ENCODE assay signal across 20 cellular contexts in genomic region chr11:112241486-112241885, GRCh38. TPM values are rescaled to one million over a fixed set of nuclear protein-coding genes. Genes with fewer than 3 reads are reported as not detected.
DNase-seq lines count a peak whose midpoint lies in the region; ATAC-seq, FAIRE-seq and TF ChIP-seq lines count a peak whose summit lies in the region.
"Had no signal": no experiment of that assay in that cellular context is flagged by ENCODE, and none has a peak within 500 bp of the region (broad histone marks: within the 10 kb centered on the region; RNA-seq: fewer than 3 reads in every experiment).

No MANE protein-coding gene starts in this region.

- TF ChIP-seq CTCF in PC-3 (conservative IDR thresholded peaks at IDR 0.05; ENCODE audit: low read depth, low read length) = no peak
- TF ChIP-seq CTCF in psoas muscle (IDR thresholded peaks at IDR 0.05) = no peak

- H2BK120ac ChIP-seq in trophoblast cell (ENCODE audit: insufficient read depth, low read length, poor library complexity) = no peak overlapping the region

- H3K4me1 ChIP-seq in PC-3 (ENCODE audit: insufficient read depth, low read length) = peaks cover 1% of the 10 kb centered on the region
- peaks cover 0 to 8% of the 10 kb centered on the region in 2 experiments for H3K4me1 ChIP-seq in trophoblast cell (ENCODE audit: control insufficient read depth in 1 of 2, insufficient read depth in 2 of 2, low read length in 2 of 2)
- no peaks in the 10 kb centered on the region for H3K4me1 ChIP-seq in psoas muscle
- H3K4me1 ChIP-seq: BLaER1 treated with 17β-estradiol and CSF1 and Interleukin-3, amounts not matched to agents 10 nM and 100 nM had no signal

- H4K8ac ChIP-seq in trophoblast cell (ENCODE audit: low read depth, low read length) = no peak overlapping the region

- peak; percentile 60 for DNase-seq in AG20443 (ENCODE audit: low spot score)
- DNase-seq in PC-3 = peak; percentile 58
- peak; percentile 95 for DNase-seq in fibroblast of peridontal ligament (ENCODE audit: extremely low read depth)
- peak; percentile 28 to 78 for DNase-seq in trophoblast cell
- no peak for DNase-seq in GM19239 (ENCODE audit: insufficient read length, low spot score)
- no peak for DNase-seq in psoas muscle
- no peak for DNase-seq in stimulated activated CD4-positive, alpha-beta T cell treated with anti-CD3 and anti-CD28 coated beads, Interleukin-4, amount 100 ng/mL, for 1 hour
- DNase-seq: activated CD8-positive, alpha-beta memory T cell treated with anti-CD3 and anti-CD28 coated beads, Interleukin-2, amount 50 U/mL, for 4 hours; H9; mesendoderm; NCI-H1694; NCI-H69; ovary; RPMI8226; T-helper 17 cell had no signal

- intact Hi-C loops in PC-3 (cut with micrococcal nuclease) (no loop called here), psoas muscle (cut with DNase I) (no loop called here)

- H4K91ac ChIP-seq in trophoblast cell (ENCODE audit: low read depth, low read length) = no peak overlapping the region

- CTCF ChIA-PET in PC-3 (lab: Charles Lee) = interaction anchor here (0.6 kb wide), 1 partner anchor 38 kb away, joined by 10 read pairs; no protein-coding TSS in a partner anchor

- no peak for FAIRE-seq in GM19239 (lab: Jason Lieb, UNC)

- H3K4ac ChIP-seq in trophoblast cell (ENCODE audit: low read depth, low read length) = no peak overlapping the region

- no peaks in the 10 kb centered on the region for H3K9me2 ChIP-seq in PC-3 (replicated peaks; ENCODE audit: low read length)

- H2BK12ac ChIP-seq in trophoblast cell (ENCODE audit: low read length) = no peak overlapping the region

- H3K36me3 ChIP-seq in PC-3 (ENCODE audit: low read depth, low read length) (peaks cover 15% of the 10 kb centered on the region), trophoblast cell (ENCODE audit: control insufficient read depth in 1 of 2, insufficient read depth in 2 of 2, low read length in 2 of 2) (peaks cover 21 to 34% of the 10 kb centered on the region in 2 experiments), psoas muscle (ENCODE audit: insufficient read depth in 1 of 2, low read depth in 1 of 2) (peaks cover 3 to 45% of the 10 kb centered on the region in 2 donors)
- H3K36me3 ChIP-seq: ovary had no signal

- H3K18ac ChIP-seq in trophoblast cell (ENCODE audit: low read length) = no peak overlapping the region

- no peak overlapping the region for H2BK5ac ChIP-seq in trophoblast cell (ENCODE audit: low read depth, low read length, poor library complexity)

- ATAC-seq in PC-3 = peak; percentile 24; the same call in 1 of the 2 replicates
- ATAC-seq in psoas muscle = no peak
- ATAC-seq in activated CD4-positive, CD25-positive, alpha-beta regulatory T cell treated with anti-CD3 and anti-CD28 coated beads, Interleukin-2, amount 50 U/mL, for 24 hours = no peak
- ATAC-seq: T-helper 17 cell had no signal

- H2AK5ac ChIP-seq in trophoblast cell (ENCODE audit: low read length) = no peak overlapping the region

- no peaks in the 10 kb centered on the region for H4K20me1 ChIP-seq in PC-3 (ENCODE audit: low read length)

- H4K12ac ChIP-seq in trophoblast cell (ENCODE audit: low read depth, low read length) = no peak overlapping the region

- H3K23ac ChIP-seq in trophoblast cell (ENCODE audit: low read length) = no peak overlapping the region

- no peaks in the 10 kb centered on the region for H3K9me3 ChIP-seq in PC-3 (ENCODE audit: low read length)
- H3K9me3 ChIP-seq in trophoblast cell (ENCODE audit: insufficient read depth, low read depth, low read length) = peaks cover 5% of the 10 kb centered on the region
- H3K9me3 ChIP-seq in psoas muscle = no peaks in the 10 kb centered on the region
- H3K9me3 ChIP-seq: ovary had no signal

- no peaks in the 10 kb centered on the region for H3F3A ChIP-seq in PC-3 (ENCODE audit: low read length, unreplicated experiment)

- no peak overlapping the region for H3K27ac ChIP-seq in PC-3 (ENCODE audit: low read length)
- H3K27ac ChIP-seq in trophoblast cell (ENCODE audit: low read depth, low read length) = peak overlapping the region; percentile 57
- no peak overlapping the region for H3K27ac ChIP-seq in psoas muscle
- H3K27ac ChIP-seq: BLaER1 treated with 17β-estradiol and CSF1 and Interleukin-3, amounts not matched to agents 10 nM and 100 nM; HL-60; ovary had no signal

- WGBS in trophoblast cell (ENCODE audit: extremely low coverage, insufficient coverage, insufficient read length) = no CpG with 5 or more reads among the region's 3 CpGs
- WGBS in psoas muscle, 3 donors = 72 to 89% (median 84%) methylated on average over 3 of the region's 3 CpGs

- H3K4me3 ChIP-seq in PC-3 (ENCODE audit: low read length) (no peak overlapping the region), trophoblast cell (ENCODE audit: low read depth, low read length) (no peak overlapping the region), psoas muscle (no peak overlapping the region)
- H3K4me3 ChIP-seq: BLaER1 treated with 17β-estradiol and CSF1 and Interleukin-3, amounts not matched to agents 10 nM and 100 nM; ovary had no signal

- POLR2A ChIA-PET in PC-3 (lab: Charles Lee; ENCODE audit: unreplicated experiment) = no interaction called here

- no peak overlapping the region for H3K4me2 ChIP-seq in PC-3 (ENCODE audit: low read length)
- H3K4me2 ChIP-seq in trophoblast cell (ENCODE audit: low read length) = no peak overlapping the region
- H3K4me2 ChIP-seq: BLaER1 treated with 17β-estradiol and CSF1 and Interleukin-3, amounts not matched to agents 10 nM and 100 nM had no signal

- no TSS peak for BruUV-seq in PC-3 (replicated peaks; lab: Mats Ljungman, UMichigan)

- no peak overlapping the region for H3K14ac ChIP-seq in trophoblast cell (ENCODE audit: low read length)

- H2AFZ ChIP-seq in PC-3 (ENCODE audit: low read length) = no peak overlapping the region
- H2AFZ ChIP-seq in trophoblast cell (ENCODE audit: insufficient read depth, low read length, poor library complexity) = no peak overlapping the region

- H3K27me3 ChIP-seq in PC-3 (ENCODE audit: low read length) (no peaks in the 10 kb centered on the region), trophoblast cell (ENCODE audit: insufficient read depth, low read length) (no peaks in the 10 kb centered on the region), psoas muscle (ENCODE audit: insufficient read depth in 3 of 3, low read length in 2 of 3) (no peaks in the 10 kb centered on the region)
- H3K27me3 ChIP-seq: BLaER1 treated with 17β-estradiol and CSF1 and Interleukin-3, amounts not matched to agents 10 nM and 100 nM; ovary had no signal

- H3K79me2 ChIP-seq in PC-3 (ENCODE audit: low read length) = no peaks in the 10 kb centered on the region
- no peaks in the 10 kb centered on the region for H3K79me2 ChIP-seq in trophoblast cell (ENCODE audit: control insufficient read depth, insufficient read depth, low read length, poor library complexity)

- peaks cover 9% of the 10 kb centered on the region for H3K79me1 ChIP-seq in trophoblast cell (ENCODE audit: low read length)

- H3K9ac ChIP-seq in PC-3 (ENCODE audit: low read length) (no peak overlapping the region), trophoblast cell (ENCODE audit: low read length) (no peak overlapping the region)
- H3K9ac ChIP-seq: BLaER1 treated with 17β-estradiol and CSF1 and Interleukin-3, amounts not matched to agents 10 nM and 100 nM had no signal

RNA-seq across cellular contexts. Expression of gene PTS, which starts 15.3 kb away (rescaled TPM):
- 53.0 and 77.4 TPM in 2 replicates for total RNA-seq in PC-3 (2014; rRNA removed)
- 139 and 148 TPM in 2 replicates for polyA plus RNA-seq in trophoblast cell (2013)
- 10 to 100 TPM; 26.5 to 47.8 (median 43.7) TPM for total RNA-seq in psoas muscle
- polyA plus RNA-seq in psoas muscle = 10 to 100 TPM; 59.0 to 83.6 (median 71.6) TPM

RNA-seq across cellular contexts. Expression of gene PLET1, which starts 19.2 kb away (rescaled TPM):
- 0.26 TPM in 1 of 2 replicates, not detected in the other for total RNA-seq in PC-3 (2014; rRNA removed)
- polyA plus RNA-seq in trophoblast cell (2013) = 0.07 and 0.11 TPM in 2 replicates
- total RNA-seq in psoas muscle = not detected
- polyA plus RNA-seq in psoas muscle = not detected
- total RNA-seq: Daoy, H9, ovary, T-helper 17 cell had no signal
- polyA plus RNA-seq: esophagus, ovary had no signal

Comparison
In these comparisons a context has a peak if more than half of its experiments do, and no peak if none do; other contexts are left out.
1. DNase-seq: peak in AG20443 (single experiment), PC-3 (single experiment), fibroblast of peridontal ligament (single experiment) and trophoblast cell (2 of 2); none in GM19239 (single experiment), psoas muscle (0 of 2) and stimulated activated CD4-positive, alpha-beta T cell treated with anti-CD3 and anti-CD28 coated beads, Interleukin-4, amount 100 ng/mL, for 1 hour (single experiment).